In the genomic region with DNA sequence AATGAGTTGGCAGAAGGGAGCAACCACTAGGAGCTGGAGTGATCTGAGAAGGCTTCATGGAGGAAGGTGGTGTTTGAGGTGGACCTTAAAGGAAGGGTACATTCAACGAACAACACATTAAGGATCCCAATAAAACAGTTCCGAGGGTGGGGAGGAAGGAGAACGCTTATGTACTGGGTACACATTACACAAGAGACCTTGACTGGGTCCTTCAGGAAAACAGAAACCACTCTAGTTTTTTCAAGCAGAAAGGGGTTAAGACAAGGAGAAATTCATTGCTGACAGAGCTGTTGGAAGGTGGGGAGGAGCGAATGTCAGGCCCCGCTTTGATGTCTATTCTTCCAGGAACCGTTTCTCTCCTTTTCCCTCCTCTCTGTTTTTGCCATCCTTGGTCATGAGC, we compare ENCODE assay signal across 26 cellular contexts. TPM values are rescaled to one million over a fixed set of nuclear protein-coding genes. Genes with fewer than 3 reads are reported as not detected.
"Had no signal": no experiment of that assay in that cellular context is flagged by ENCODE, and none has a peak within 500 bp of the region (broad histone marks: within the 10 kb centered on the region; RNA-seq: fewer than 3 reads in every experiment).

No MANE protein-coding gene starts in this region.

- H3K36me3 ChIP-seq: gastrocnemius medialis, ovary, spleen, thoracic aorta, tibial nerve, upper lobe of left lung, uterus had no signal

- ATAC-seq: esophagus mucosa; gastrocnemius medialis; left lobe of liver; naive thymus-derived CD4-positive, alpha-beta T cell; psoas muscle; right cardiac atrium; stimulated activated naive B cell treated with anti-CD40 and anti-IgM and Interleukin-4, amounts not matched to agents 10 μg/mL and 1 μg/mL and 100 μg/mL, for 72 hours had no signal

- H3K27ac ChIP-seq: dorsolateral prefrontal cortex, epithelial cell of prostate, gastrocnemius medialis, ovary, psoas muscle, skin epidermis, spleen, thoracic aorta, tibial nerve, uterus had no signal

- H3K4me3 ChIP-seq: dorsolateral prefrontal cortex, gastrocnemius medialis, ovary, psoas muscle, skin epidermis, spleen, thoracic aorta, tibial nerve, upper lobe of left lung, uterus had no signal

- H3K4me1 ChIP-seq: gastrocnemius medialis, psoas muscle, tibial nerve, uterus had no signal

- H3K27me3 ChIP-seq: dorsolateral prefrontal cortex, gastrocnemius medialis, ovary, spleen, tibial nerve, upper lobe of left lung, uterus had no signal

- H3K9me3 ChIP-seq: gastrocnemius medialis, ovary, psoas muscle, spleen, thoracic aorta, tibial nerve, upper lobe of left lung, uterus had no signal

- DNase-seq: effector CD4-positive, alpha-beta T cell; foreskin fibroblast; gastrocnemius medialis; head of caudate nucleus; mammary epithelial cell; mesendoderm; midbrain; naive thymus-derived CD4-positive, alpha-beta T cell; occipital lobe; ovary; psoas muscle; right cardiac atrium; stimulated activated CD4-positive, alpha-beta T cell treated with anti-CD3 and anti-CD28 coated beads, Interleukin-15, amount 100 ng/mL, for 24 hours; stimulated activated CD4-positive, alpha-beta T cell treated with anti-CD3 and anti-CD28 coated beads, Interleukin-2, amount 100 ng/mL, for 48 hours; stimulated activated naive B cell treated with anti-CD40 and anti-IgM and Interleukin-4, amounts not matched to agents 10 μg/mL and 1 μg/mL and 100 μg/mL, for 72 hours; uterus had no signal

RNA-seq across cellular contexts. Expression of gene NSG1, which starts 48.7 kb away (rescaled TPM):
- total RNA-seq: glomerular endothelial cell had no signal
